In genomic region chr9:89473762-89474469, GRCh38 we compare ENCODE assay signal across 10 cellular contexts. TPM values are rescaled to one million over a fixed set of nuclear protein-coding genes. Genes with fewer than 3 reads are reported as not detected.
DNase-seq lines count a peak whose midpoint lies in the region; ATAC-seq, FAIRE-seq and TF ChIP-seq lines count a peak whose summit lies in the region.
"Had no signal": no experiment of that assay in that cellular context is flagged by ENCODE, and none has a peak within 500 bp of the region (broad histone marks: within the 10 kb centered on the region; RNA-seq: fewer than 3 reads in every experiment).

No MANE protein-coding gene starts in this region.

- H4K20me1 ChIP-seq in GM23248 (ENCODE audit: insufficient read depth) = no peaks in the 10 kb centered on the region

- H3K27me3 ChIP-seq in GM23248 (replicated peaks; ENCODE audit: insufficient read depth) = peaks cover 7% of the 10 kb centered on the region

- no peak for FAIRE-seq in GM12891 (lab: Jason Lieb, UNC)

- in situ Hi-C loops in GM23248 (cut with MboI) = no loop called here

- no peaks in the 10 kb centered on the region for H3F3A ChIP-seq in GM23248 (ENCODE audit: insufficient read depth)

- no peak for ATAC-seq in T-cell (replicated peaks in 1 of 4)

- no peaks in the 10 kb centered on the region for H3K9me3 ChIP-seq in GM23248 (ENCODE audit: low read depth)

- H2AFZ ChIP-seq in GM23248 = no peak overlapping the region

- DNase-seq in GM23248 (peak; percentile 51), T-cell (no peak), foreskin fibroblast (peak; percentile 27 to 52), NCI-H82 (lab: John Stamatoyannopoulos, UW) (no peak), GM10266 (ENCODE audit: extremely low spot score) (no peak), GM12891 (ENCODE audit: insufficient read length, low spot score) (no peak), KG1 (lab: John Stamatoyannopoulos, UW) (no peak)
- DNase-seq: hippocampal formation, MV-4-11 had no signal

- H3K27ac ChIP-seq in C4-2B = peak overlapping the region; percentile 61
- no peak overlapping the region for H3K27ac ChIP-seq in GM23248

- no peaks in the 10 kb centered on the region for H3K9me2 ChIP-seq in GM23248 (ENCODE audit: insufficient read depth)

- no peaks in the 10 kb centered on the region; the same call in 1 of the 2 replicates for H3K4me1 ChIP-seq in GM23248 (ENCODE audit: insufficient read depth)

- no peak overlapping the region for H3K4me2 ChIP-seq in GM23248 (ENCODE audit: unreplicated experiment)

- no peaks in the 10 kb centered on the region for H3K9me3 Mint-ChIP-seq in T-cell

- POLR2A ChIA-PET in T-cell (lab: Charles Lee) = interaction anchor here (0.6 to 0.8 kb wide), 2 partner anchors 14 to 56 kb away, joined by 4 to 6 read pairs; no protein-coding TSS in a partner anchor

- peak overlapping the region; percentile 28 to 81 (median 35) for H3K4me3 Mint-ChIP-seq in T-cell

- H3K4me3 ChIP-seq in GM23248 = no peak overlapping the region
- H3K4me3 ChIP-seq in foreskin fibroblast (ENCODE audit: low read depth in 1 of 2, low read length in 2 of 2) = no peak overlapping the region

- no peaks in the 10 kb centered on the region for H3K27me3 Mint-ChIP-seq in T-cell

- H3K9ac ChIP-seq in GM23248 = no peak overlapping the region

- peaks cover 95 to 98% (median 98%) of the 10 kb centered on the region in 3 donors for H3K4me1 Mint-ChIP-seq in T-cell

- TF ChIP-seq CTCF in C4-2B (conservative IDR thresholded peaks at IDR 0.05) (no peak), foreskin fibroblast (IDR thresholded peaks at IDR 0.05; ENCODE audit: low read depth, low read length) (no peak), GM10266 (IDR thresholded peaks at IDR 0.05; ENCODE audit: control insufficient read depth, insufficient read depth, low read depth, missing control alignments) (no peak)

- no peaks in the 10 kb centered on the region for H3K79me2 ChIP-seq in GM23248 (ENCODE audit: insufficient read depth)

- H3K36me3 ChIP-seq in GM23248 (ENCODE audit: low read depth) = no peaks in the 10 kb centered on the region

- no peak for TF ChIP-seq POLR2A in GM12891 (IDR thresholded peaks at IDR 0.05; ENCODE audit: low read depth, low read length)

- 11 to 12% methylated on average over 7 of the region's 7 CpGs for WGBS in GM23248 (ENCODE audit: low coverage in 1 of 2, low lambda C conversion rate in 2 of 2, missing lambda C conversion rate in 2 of 2), 2 experiments

- peak overlapping the region; percentile 97 to 98 for H3K27ac Mint-ChIP-seq in T-cell

- CTCF ChIA-PET in T-cell (lab: Charles Lee) = interaction anchor here in 1 of 2 donors (0.6 kb wide), 1 partner anchor 14 kb away, joined by 3 read pairs; no protein-coding TSS in a partner anchor

- peaks cover 62% of the 10 kb centered on the region for H3K36me3 Mint-ChIP-seq in T-cell

TF ChIP-seq in GM12891, 5 proteins besides CTCF, POLR2A, EP300 and RAD21:
- TF ChIP-seq SPI1 (IDR thresholded peaks at IDR 0.05; ENCODE audit: low read depth, low read length) (no peak), TAF1 (IDR thresholded peaks at IDR 0.05; ENCODE audit: low read depth, low read length) (no peak), POU2F2 (IDR thresholded peaks at IDR 0.05; ENCODE audit: low read depth, low read length) (no peak), PAX5 (IDR thresholded peaks at IDR 0.05; ENCODE audit: insufficient read depth, low read length, severe bottlenecking) (no peak), POLR2AphosphoS5 (IDR thresholded peaks at IDR 0.05; ENCODE audit: low read depth, low read length) (no peak)
TF ChIP-seq in GM12891: peak in this region for 0.

RNA-seq across cellular contexts. Expression of gene SEMA4D, which starts 24.0 kb away (rescaled TPM):
- total RNA-seq in GM23248 (2014; rRNA removed; shearing (Covaris generic)) = 0.11 and 1.3 TPM in 2 replicates
- 0.11 and 0.25 TPM in 2 replicates for polyA plus RNA-seq in GM23248 (2016; fragmentation: Nextera tagmentation; extraction: Ambion mirVana)
- 100 to 1,000 TPM; 347 to 585 (median 434) TPM for total RNA-seq in T-cell
- polyA plus RNA-seq in GM12891 (2012; ENCODE audit: low read depth, missing spikeins) = 42.2 TPM

Comparison
In these comparisons a context has a peak if more than half of its experiments do, and no peak if none do; other contexts are left out.
1. DNase-seq: peak in GM23248 (single experiment) and foreskin fibroblast (2 of 2); none in T-cell (0 of 34), NCI-H82 (single experiment), GM10266 (single experiment), GM12891 (single experiment) and KG1 (single experiment).
2. RNA of gene SEMA4D, which starts 24.0 kb away (total RNA-seq): 347 to 585 TPM in T-cell; 0.11 to 1.3 TPM in GM23248; every median in the first group is over 100 times any median in the second.